ENCODE assay signal across 22 cellular contexts in genomic region chr18:47602273-47602897, GRCh38.
DNase-seq lines count a peak whose midpoint lies in the region; ATAC-seq and TF ChIP-seq lines count a peak whose summit lies in the region.
"Had no signal": no experiment of that assay in that cellular context is flagged by ENCODE, and none has a peak within 500 bp of the region (broad histone marks: within the 10 kb centered on the region; RNA-seq: fewer than 3 reads in every experiment).

No MANE protein-coding gene starts in this region.

- peak overlapping the region; percentile 44 for H2BK15ac ChIP-seq in neuronal stem cell (ENCODE audit: low read length)

- H3K36me3 ChIP-seq in colonic mucosa (no peaks in the 10 kb centered on the region), neuronal stem cell (replicated peaks in 1 of 2; ENCODE audit: control insufficient read depth in 2 of 2, insufficient read depth in 2 of 2, low read length in 2 of 2) (no peaks in the 10 kb centered on the region), aorta (ENCODE audit: control insufficient read depth in 1 of 2, insufficient read depth in 2 of 2, low read length in 1 of 2) (no peaks in the 10 kb centered on the region), H7 (replicated peaks; ENCODE audit: control insufficient read depth, insufficient read depth, low read length) (no peaks in the 10 kb centered on the region)
- H3K36me3 ChIP-seq: BE2C; BLaER1 treated with 17β-estradiol and CSF1 and Interleukin-3, amounts not matched to agents 10 nM and 100 nM; HAP-1 had no signal

- intact Hi-C loops in colonic mucosa (cut with DNase I) (no loop called here), left colon (cut with DNase I, micrococcal nuclease) (no loop called here), aorta (cut with DNase I) (no loop called here)

- H3K27me3 ChIP-seq in colonic mucosa (no peaks in the 10 kb centered on the region), neuronal stem cell (ENCODE audit: control insufficient read depth in 3 of 3, insufficient read depth in 3 of 3, low read depth in 1 of 3, low read length in 3 of 3) (no peaks in the 10 kb centered on the region), aorta (ENCODE audit: control insufficient read depth in 1 of 2, insufficient read depth in 2 of 2, low read length in 1 of 2) (no peaks in the 10 kb centered on the region), H7 (ENCODE audit: control insufficient read depth, insufficient read depth, low read length) (no peaks in the 10 kb centered on the region)
- H3K27me3 ChIP-seq: BE2C; BLaER1 treated with 17β-estradiol and CSF1 and Interleukin-3, amounts not matched to agents 10 nM and 100 nM had no signal

- TF ChIP-seq CTCF in colonic mucosa (IDR thresholded peaks at IDR 0.05) = no peak

- H3K4me1 ChIP-seq in colonic mucosa (no peaks in the 10 kb centered on the region), neuronal stem cell (ENCODE audit: control insufficient read depth in 2 of 2, insufficient read depth in 1 of 2, low read depth in 1 of 2, low read length in 2 of 2) (no peaks in the 10 kb centered on the region), aorta (ENCODE audit: control insufficient read depth in 1 of 2, insufficient read depth in 2 of 2, low read length in 2 of 2) (no peaks in the 10 kb centered on the region)
- H3K4me1 ChIP-seq: A549; BE2C; BLaER1 treated with 17β-estradiol and CSF1 and Interleukin-3, amounts not matched to agents 10 nM and 100 nM; HAP-1 had no signal

- no peak overlapping the region for H4K91ac ChIP-seq in neuronal stem cell (ENCODE audit: low read depth, low read length, poor library complexity)

- peak overlapping the region; percentile 32 for H2BK5ac ChIP-seq in neuronal stem cell (ENCODE audit: low read length)

- H3K79me1 ChIP-seq in neuronal stem cell (ENCODE audit: low read depth, low read length) = no peaks in the 10 kb centered on the region

- H2BK120ac ChIP-seq in neuronal stem cell (ENCODE audit: low read depth, low read length) = no peak overlapping the region

- no peak overlapping the region for H4K8ac ChIP-seq in neuronal stem cell (ENCODE audit: low read depth, low read length)

- no peak overlapping the region for H2BK12ac ChIP-seq in neuronal stem cell (ENCODE audit: low read length)

- H3K9ac ChIP-seq in colonic mucosa (ENCODE audit: low read depth in 2 of 2, low read length in 2 of 2) (no peak overlapping the region), neuronal stem cell (ENCODE audit: low read depth, low read length, poor library complexity) (no peak overlapping the region)
- H3K9ac ChIP-seq: BLaER1 treated with 17β-estradiol and CSF1 and Interleukin-3, amounts not matched to agents 10 nM and 100 nM had no signal

- H3K27ac ChIP-seq in colonic mucosa = no peak overlapping the region
- H3K27ac ChIP-seq in neuronal stem cell (replicated peaks; ENCODE audit: low read length) = no peak overlapping the region
- H3K27ac ChIP-seq in aorta (ENCODE audit: low read depth in 1 of 2, low read length in 2 of 2) = no peak overlapping the region
- H3K27ac ChIP-seq: A549; BLaER1 treated with 17β-estradiol and CSF1 and Interleukin-3, amounts not matched to agents 10 nM and 100 nM had no signal

- H3K4me2 ChIP-seq in neuronal stem cell (ENCODE audit: insufficient read depth, low read length, poor library complexity, severe bottlenecking) = no peak overlapping the region
- H3K4me2 ChIP-seq: A549; BLaER1 treated with 17β-estradiol and CSF1 and Interleukin-3, amounts not matched to agents 10 nM and 100 nM; GM23338 had no signal

- H3K23ac ChIP-seq in neuronal stem cell (ENCODE audit: low read depth, low read length, poor library complexity) = no peak overlapping the region

- no peak overlapping the region for H3K14ac ChIP-seq in neuronal stem cell (ENCODE audit: low read length)

- no peak overlapping the region for H3K4ac ChIP-seq in neuronal stem cell (ENCODE audit: low read length)

- H3K9me3 ChIP-seq in colonic mucosa (no peaks in the 10 kb centered on the region), neuronal stem cell (replicated peaks in 1 of 2; ENCODE audit: control insufficient read depth in 2 of 2, insufficient read depth in 1 of 2, low read depth in 1 of 2, low read length in 2 of 2) (no peaks in the 10 kb centered on the region), aorta (ENCODE audit: control insufficient read depth, low read length) (peaks cover 3% of the 10 kb centered on the region)
- H3K9me3 ChIP-seq: A549; BE2C; BLaER1 treated with 17β-estradiol and CSF1 and Interleukin-3, amounts not matched to agents 10 nM and 100 nM; HAP-1 had no signal

- DNase-seq in colonic mucosa = peak; percentile 39
- peak in 1 of 2 donors; percentile 8 for DNase-seq in left colon
- no peak for DNase-seq in neuronal stem cell (ENCODE audit: low spot score)
- no peak for DNase-seq in aorta
- DNase-seq in H7 = no peak
- DNase-seq in LoVo (ENCODE audit: low spot score) = no peak
- DNase-seq: 8988T; ACHN; AML-193; BE2C; Calu3; CD4-positive, alpha-beta memory T cell; COR-L47; DMS53; DMS79 treated with DMSO at 0.1 percent for 48 hours; GF-D8; HFFc6 had no signal

- peak; percentile 83 for ATAC-seq in left colon
- ATAC-seq in aorta (ENCODE audit: low FRiP score) = peak; percentile 57
- no peak for ATAC-seq in HG03045 (IDR thresholded peaks at IDR 0.05; ENCODE audit: unreplicated experiment)
- ATAC-seq: A549 had no signal

- peak overlapping the region; percentile 79 for H3K18ac ChIP-seq in neuronal stem cell (ENCODE audit: low read length)

- WGBS in neuronal stem cell (ENCODE audit: extremely low coverage in 2 of 2, insufficient read length in 2 of 2, insufficient replicate concordance in 1 of 2), 2 donors = no CpG with 5 or more reads among the region's 11 CpGs
- whole genome bisulfite sequencing in aorta, 2 donors = 75 to 76% methylated on average over 11 of the region's 11 CpGs

- peak overlapping the region; percentile 20 for H2AK5ac ChIP-seq in neuronal stem cell (ENCODE audit: low read depth, low read length)

- H3K4me3 ChIP-seq in colonic mucosa = no peak overlapping the region
- no peak overlapping the region for H3K4me3 ChIP-seq in neuronal stem cell (ENCODE audit: low read length in 2 of 2)
- H3K4me3 ChIP-seq in aorta (ENCODE audit: low read length in 2 of 2) = no peak overlapping the region
- H3K4me3 ChIP-seq in H7 (ENCODE audit: insufficient read depth, low read depth, low read length) = no peak overlapping the region
- H3K4me3 ChIP-seq: A549; BLaER1 treated with 17β-estradiol and CSF1 and Interleukin-3, amounts not matched to agents 10 nM and 100 nM; GM23338; HAP-1 had no signal

- H2AFZ ChIP-seq in neuronal stem cell (ENCODE audit: low read length) = no peak overlapping the region
- H2AFZ ChIP-seq: GM23338 had no signal
